In genomic region chr12:25472453-25472852, GRCh38 we compare ENCODE assay signal across 26 cellular contexts.
"Had no signal": no experiment of that assay in that cellular context is flagged by ENCODE, and none has a peak within 500 bp of the region (broad histone marks: within the 10 kb centered on the region; RNA-seq: fewer than 3 reads in every experiment).

No MANE protein-coding gene starts in this region.

- DNase-seq: dermis blood vessel endothelial cell; dorsolateral prefrontal cortex; effector CD4-positive, alpha-beta T cell; effector memory CD4-positive, alpha-beta T cell; erythroblast; esophagus squamous epithelium; foreskin fibroblast; foreskin melanocyte; gastrocnemius medialis; heart left ventricle; hippocampal formation; left cardiac atrium; left lung; left ventricle myocardium superior; lower lobe of right lung; mesenchymal stem cell; mucosa of descending colon; naive B cell had no signal

- H3K4me3 ChIP-seq: coronary artery, dorsolateral prefrontal cortex, esophagus squamous epithelium, gastrocnemius medialis, heart left ventricle, left lung, lower lobe of right lung, mucosa of descending colon had no signal

- H3K4me1 ChIP-seq: esophagus squamous epithelium, gastrocnemius medialis, heart left ventricle, left lung, lower lobe of right lung had no signal

- H3K27ac ChIP-seq: coronary artery, dorsolateral prefrontal cortex, epithelial cell of prostate, esophagus squamous epithelium, gastrocnemius medialis, heart left ventricle, left lung, lower lobe of right lung had no signal

- H3K4me1 Mint-ChIP-seq: mesothelial cell of epicardium, naive B cell had no signal

- FAIRE-seq: colon, endometrium, islet of Langerhans, keratinocyte had no signal

- H3K36me3 Mint-ChIP-seq: mesothelial cell of epicardium, naive B cell had no signal

- H3K27ac Mint-ChIP-seq: mesothelial cell of epicardium had no signal

- H3K9me3 ChIP-seq: esophagus squamous epithelium, gastrocnemius medialis, heart left ventricle, left lung, lower lobe of right lung, mucosa of descending colon had no signal

- H3K4me3 Mint-ChIP-seq: mesothelial cell of epicardium, naive B cell had no signal

- H3K27me3 ChIP-seq: dorsolateral prefrontal cortex, esophagus squamous epithelium, gastrocnemius medialis, heart left ventricle, left lung had no signal

- ATAC-seq: esophagus mucosa, gastrocnemius medialis, heart left ventricle, left cardiac atrium, left lung, left ventricle myocardium superior, lower lobe of right lung, mucosa of descending colon had no signal

- H3K36me3 ChIP-seq: esophagus squamous epithelium, gastrocnemius medialis, heart left ventricle, left lung, lower lobe of right lung had no signal
